In the genomic region with DNA sequence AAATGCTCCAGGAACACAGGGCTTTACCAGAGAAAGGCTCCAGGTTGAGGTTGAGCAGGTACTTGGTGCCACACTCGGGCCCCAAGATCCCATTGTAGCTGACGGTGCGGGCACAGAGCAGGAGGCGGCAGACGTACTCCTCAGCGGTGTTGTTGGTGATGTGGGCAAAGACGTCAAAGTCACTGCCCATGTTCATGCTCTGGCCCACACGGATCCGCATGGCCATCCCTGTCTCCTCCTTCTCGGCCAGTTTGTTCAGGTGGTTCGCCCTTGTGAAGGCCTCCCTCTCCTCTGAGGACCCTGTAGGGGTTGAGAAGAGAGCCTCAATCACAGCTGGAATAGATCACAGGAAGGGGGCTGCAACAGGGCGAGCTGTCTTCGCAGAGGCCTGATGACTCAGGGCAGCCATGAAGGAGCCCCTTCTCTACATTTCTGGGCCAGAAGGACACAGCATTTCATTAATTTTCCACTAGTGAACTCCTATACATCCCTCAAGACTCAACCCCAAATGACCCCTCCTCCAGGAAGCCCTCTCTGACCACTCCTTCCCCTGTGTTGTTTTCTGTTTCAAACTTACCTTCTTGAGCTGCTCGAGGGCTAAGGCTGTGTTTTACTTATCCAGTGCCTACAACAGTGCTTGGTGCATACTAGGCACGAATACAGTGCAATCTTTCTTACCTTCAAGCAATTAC, we compare ENCODE assay signal across 1 cellular context.
TF ChIP-seq lines count a peak whose summit lies in the region.

No MANE protein-coding gene starts in this region.

TF ChIP-seq in WTC11, 78 proteins besides CTCF, POLR2A, EP300 and RAD21 (continued from another document):
- TF ChIP-seq, protein P1, sequence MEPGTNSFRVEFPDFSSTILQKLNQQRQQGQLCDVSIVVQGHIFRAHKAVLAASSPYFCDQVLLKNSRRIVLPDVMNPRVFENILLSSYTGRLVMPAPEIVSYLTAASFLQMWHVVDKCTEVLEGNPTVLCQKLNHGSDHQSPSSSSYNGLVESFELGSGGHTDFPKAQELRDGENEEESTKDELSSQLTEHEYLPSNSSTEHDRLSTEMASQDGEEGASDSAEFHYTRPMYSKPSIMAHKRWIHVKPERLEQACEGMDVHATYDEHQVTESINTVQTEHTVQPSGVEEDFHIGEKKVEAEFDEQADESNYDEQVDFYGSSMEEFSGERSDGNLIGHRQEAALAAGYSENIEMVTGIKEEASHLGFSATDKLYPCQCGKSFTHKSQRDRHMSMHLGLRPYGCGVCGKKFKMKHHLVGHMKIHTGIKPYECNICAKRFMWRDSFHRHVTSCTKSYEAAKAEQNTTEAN (CRISPR knock-in tag; IDR thresholded peaks at IDR 0.05), result no peak
- TF ChIP-seq ZBTB21 (CRISPR knock-in tag; IDR thresholded peaks at IDR 0.05; ENCODE audit: borderline replicate concordance) (no peak), PREB (CRISPR knock-in tag; IDR thresholded peaks at IDR 0.05; ENCODE audit: borderline replicate concordance) (no peak), ELF4 (CRISPR knock-in tag; IDR thresholded peaks at IDR 0.05; ENCODE audit: low read depth) (no peak), ETV6 (CRISPR knock-in tag; IDR thresholded peaks at IDR 0.05) (no peak), CDX4 (CRISPR knock-in tag; IDR thresholded peaks at IDR 0.05; ENCODE audit: borderline replicate concordance) (no peak), GABPB1 (CRISPR knock-in tag; IDR thresholded peaks at IDR 0.05) (no peak), MYBL2 (CRISPR knock-in tag; IDR thresholded peaks at IDR 0.05) (no peak), NFATC4 (CRISPR knock-in tag; IDR thresholded peaks at IDR 0.05) (no peak), FOXJ3 (CRISPR knock-in tag; IDR thresholded peaks at IDR 0.05; ENCODE audit: borderline replicate concordance) (no peak)
- TF ChIP-seq, protein P2, sequence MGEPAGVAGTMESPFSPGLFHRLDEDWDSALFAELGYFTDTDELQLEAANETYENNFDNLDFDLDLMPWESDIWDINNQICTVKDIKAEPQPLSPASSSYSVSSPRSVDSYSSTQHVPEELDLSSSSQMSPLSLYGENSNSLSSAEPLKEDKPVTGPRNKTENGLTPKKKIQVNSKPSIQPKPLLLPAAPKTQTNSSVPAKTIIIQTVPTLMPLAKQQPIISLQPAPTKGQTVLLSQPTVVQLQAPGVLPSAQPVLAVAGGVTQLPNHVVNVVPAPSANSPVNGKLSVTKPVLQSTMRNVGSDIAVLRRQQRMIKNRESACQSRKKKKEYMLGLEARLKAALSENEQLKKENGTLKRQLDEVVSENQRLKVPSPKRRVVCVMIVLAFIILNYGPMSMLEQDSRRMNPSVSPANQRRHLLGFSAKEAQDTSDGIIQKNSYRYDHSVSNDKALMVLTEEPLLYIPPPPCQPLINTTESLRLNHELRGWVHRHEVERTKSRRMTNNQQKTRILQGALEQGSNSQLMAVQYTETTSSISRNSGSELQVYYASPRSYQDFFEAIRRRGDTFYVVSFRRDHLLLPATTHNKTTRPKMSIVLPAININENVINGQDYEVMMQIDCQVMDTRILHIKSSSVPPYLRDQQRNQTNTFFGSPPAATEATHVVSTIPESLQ (CRISPR knock-in tag; IDR thresholded peaks at IDR 0.05), result no peak
- TF ChIP-seq, protein P3, sequence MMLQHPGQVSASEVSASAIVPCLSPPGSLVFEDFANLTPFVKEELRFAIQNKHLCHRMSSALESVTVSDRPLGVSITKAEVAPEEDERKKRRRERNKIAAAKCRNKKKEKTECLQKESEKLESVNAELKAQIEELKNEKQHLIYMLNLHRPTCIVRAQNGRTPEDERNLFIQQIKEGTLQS (CRISPR knock-in tag; conservative IDR thresholded peaks at IDR 0.05), result no peak
- TF ChIP-seq, protein P4, sequence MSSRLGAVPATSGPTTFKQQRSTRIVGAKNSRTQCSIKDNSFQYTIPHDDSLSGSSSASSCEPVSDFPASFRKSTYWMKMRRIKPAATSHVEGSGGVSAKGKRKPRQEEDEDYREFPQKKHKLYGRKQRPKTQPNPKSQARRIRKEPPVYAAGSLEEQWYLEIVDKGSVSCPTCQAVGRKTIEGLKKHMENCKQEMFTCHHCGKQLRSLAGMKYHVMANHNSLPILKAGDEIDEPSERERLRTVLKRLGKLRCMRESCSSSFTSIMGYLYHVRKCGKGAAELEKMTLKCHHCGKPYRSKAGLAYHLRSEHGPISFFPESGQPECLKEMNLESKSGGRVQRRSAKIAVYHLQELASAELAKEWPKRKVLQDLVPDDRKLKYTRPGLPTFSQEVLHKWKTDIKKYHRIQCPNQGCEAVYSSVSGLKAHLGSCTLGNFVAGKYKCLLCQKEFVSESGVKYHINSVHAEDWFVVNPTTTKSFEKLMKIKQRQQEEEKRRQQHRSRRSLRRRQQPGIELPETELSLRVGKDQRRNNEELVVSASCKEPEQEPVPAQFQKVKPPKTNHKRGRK (CRISPR knock-in tag; IDR thresholded peaks at IDR 0.05; ENCODE audit: borderline replicate concordance), result no peak
